In the genomic region with DNA sequence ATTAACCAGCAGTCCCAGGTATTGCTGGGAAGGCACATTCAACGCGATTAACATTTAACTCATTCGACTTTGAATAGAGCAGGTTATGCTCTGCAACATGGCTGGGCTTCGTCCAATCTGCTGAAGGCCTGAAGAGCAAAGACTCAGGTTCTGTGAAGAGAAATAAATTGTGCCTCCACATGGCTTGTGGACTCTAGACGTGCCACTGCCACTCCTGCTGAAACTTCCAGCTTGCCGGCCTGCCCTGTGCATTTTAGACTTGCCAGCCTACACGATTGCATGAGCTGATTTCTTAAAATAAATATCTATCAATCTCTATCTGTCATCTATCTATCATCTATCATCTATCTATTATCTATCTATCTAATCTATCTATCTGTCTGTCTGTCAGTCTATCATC, we compare ENCODE assay signal across 1 cellular context.
TF ChIP-seq lines count a peak whose summit lies in the region.

No MANE protein-coding gene starts in this region.

TF ChIP-seq in GM23338, 12 proteins besides CTCF, POLR2A, EP300 and RAD21 (continued from another document):
- TF ChIP-seq, protein P1, sequence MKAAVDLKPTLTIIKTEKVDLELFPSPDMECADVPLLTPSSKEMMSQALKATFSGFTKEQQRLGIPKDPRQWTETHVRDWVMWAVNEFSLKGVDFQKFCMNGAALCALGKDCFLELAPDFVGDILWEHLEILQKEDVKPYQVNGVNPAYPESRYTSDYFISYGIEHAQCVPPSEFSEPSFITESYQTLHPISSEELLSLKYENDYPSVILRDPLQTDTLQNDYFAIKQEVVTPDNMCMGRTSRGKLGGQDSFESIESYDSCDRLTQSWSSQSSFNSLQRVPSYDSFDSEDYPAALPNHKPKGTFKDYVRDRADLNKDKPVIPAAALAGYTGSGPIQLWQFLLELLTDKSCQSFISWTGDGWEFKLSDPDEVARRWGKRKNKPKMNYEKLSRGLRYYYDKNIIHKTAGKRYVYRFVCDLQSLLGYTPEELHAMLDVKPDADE (IDR thresholded peaks at IDR 0.05): no peak
- TF ChIP-seq ZNF114 (CRISPR knock-in tag; IDR thresholded peaks at IDR 0.05): no peak
TF ChIP-seq in GM23338: peak in this region for 0.
